ENCODE assay signal across 1 cellular context in the genomic region with DNA sequence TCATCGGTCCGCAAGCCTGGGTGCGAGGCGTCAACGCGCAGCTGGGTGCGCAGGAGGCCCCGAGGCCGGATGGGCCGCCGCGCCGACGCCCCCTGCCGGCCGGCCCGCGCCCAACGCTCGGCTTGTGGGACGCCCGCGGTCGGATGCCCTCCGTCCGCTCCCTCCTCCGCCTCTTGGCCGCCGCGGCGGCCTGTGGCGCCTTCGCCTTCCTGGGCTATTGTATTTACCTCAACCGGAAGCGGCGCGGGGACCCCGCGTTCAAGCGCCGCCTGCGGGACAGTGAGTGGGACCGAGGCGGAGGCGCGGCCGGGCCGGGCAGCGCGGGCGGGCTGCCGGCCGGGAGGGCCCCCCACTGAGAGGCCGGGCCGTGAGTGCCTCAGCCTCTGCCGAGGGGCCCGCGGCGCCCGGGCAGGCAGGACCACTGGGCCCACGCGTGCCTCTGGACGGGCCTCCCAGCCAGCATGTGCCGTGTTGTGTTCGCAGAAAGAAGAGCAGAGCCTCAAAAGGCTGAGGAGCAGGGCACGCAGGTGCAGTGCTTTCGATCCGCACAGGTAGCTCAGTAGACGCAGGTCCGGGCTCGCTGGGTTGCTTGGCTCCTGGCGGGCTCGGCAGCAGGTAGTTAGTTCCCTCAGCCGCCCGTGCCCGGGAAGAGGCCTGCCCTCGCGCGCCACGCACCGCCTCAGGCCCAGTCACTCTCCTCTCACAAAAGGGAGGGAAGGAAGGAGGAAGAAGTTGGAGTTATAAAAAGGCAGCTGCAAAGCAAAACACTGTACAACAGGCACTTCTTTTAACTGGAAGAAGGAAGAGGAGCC.
TF ChIP-seq lines count a peak whose summit lies in the region.

Gene TOMM20L (plus strand): TSS at position 116 of the 812 bp plus-strand sequence. CDS start 28 bp downstream, at position 144.

TF ChIP-seq in GM12878, 131 proteins besides CTCF, POLR2A, EP300 and RAD21 (continued from another document and continues in another):
- TF ChIP-seq CEBPZ (IDR thresholded peaks at IDR 0.05; ENCODE audit: low read depth, low read length) (no peak), YY1 (IDR thresholded peaks at IDR 0.05; ENCODE audit: low read depth, low read length) (peak; percentile 74), HDAC6 (IDR thresholded peaks at IDR 0.05; ENCODE audit: unreplicated experiment) (no peak), MEF2A (IDR thresholded peaks at IDR 0.05; ENCODE audit: insufficient read depth, low read depth, low read length) (no peak), ESRRA (IDR thresholded peaks at IDR 0.05; ENCODE audit: low read length) (no peak), CBX5 (IDR thresholded peaks at IDR 0.05; ENCODE audit: low read depth) (no peak), TCF12 (IDR thresholded peaks at IDR 0.05; ENCODE audit: low read depth, low read length) (0 out of 2 replicates have a peak, but pooled peaks have one; percentile 34), ZNF622 (IDR thresholded peaks at IDR 0.05) (no peak), RUNX3 (IDR thresholded peaks at IDR 0.05; ENCODE audit: low read length) (no peak), SMARCA5 (IDR thresholded peaks at IDR 0.05) (peak; percentile 94), HCFC1 (IDR thresholded peaks at IDR 0.05; ENCODE audit: low read length) (no peak), SP1 (IDR thresholded peaks at IDR 0.05; ENCODE audit: low read depth, low read length) (no peak), EED (IDR thresholded peaks at IDR 0.05; ENCODE audit: low read depth) (no peak), ZBTB11 (CRISPR knock-in tag; IDR thresholded peaks at IDR 0.05) (no peak), IKZF1 (conservative IDR thresholded peaks at IDR 0.05) (peak; percentile 65), NRF1 (conservative IDR thresholded peaks at IDR 0.05; ENCODE audit: low read depth, low read length) (peak; percentile 51), CBX3 (IDR thresholded peaks at IDR 0.05; ENCODE audit: borderline replicate concordance, low read depth) (no peak), ZNF207 (IDR thresholded peaks at IDR 0.05; ENCODE audit: borderline replicate concordance) (peak; percentile 55; the same call in 1 of the 2 replicates), BACH1 (IDR thresholded peaks at IDR 0.05; ENCODE audit: borderline replicate concordance) (0 out of 2 replicates have a peak, but pooled peaks have one; percentile 34), ZNF592 (IDR thresholded peaks at IDR 0.05) (0 out of 2 replicates have a peak, but pooled peaks have one; percentile 24), PKNOX1 (IDR thresholded peaks at IDR 0.05) (no peak), E4F1 (IDR thresholded peaks at IDR 0.05; ENCODE audit: borderline replicate concordance, partially characterized antibody) (no peak)
- TF ChIP-seq, protein P1, sequence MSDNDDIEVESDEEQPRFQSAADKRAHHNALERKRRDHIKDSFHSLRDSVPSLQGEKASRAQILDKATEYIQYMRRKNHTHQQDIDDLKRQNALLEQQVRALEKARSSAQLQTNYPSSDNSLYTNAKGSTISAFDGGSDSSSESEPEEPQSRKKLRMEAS (IDR thresholded peaks at IDR 0.05; ENCODE audit: low read depth, low read length), result peak; percentile 68; the same call in 1 of the 2 replicates
- TF ChIP-seq, protein P2, sequence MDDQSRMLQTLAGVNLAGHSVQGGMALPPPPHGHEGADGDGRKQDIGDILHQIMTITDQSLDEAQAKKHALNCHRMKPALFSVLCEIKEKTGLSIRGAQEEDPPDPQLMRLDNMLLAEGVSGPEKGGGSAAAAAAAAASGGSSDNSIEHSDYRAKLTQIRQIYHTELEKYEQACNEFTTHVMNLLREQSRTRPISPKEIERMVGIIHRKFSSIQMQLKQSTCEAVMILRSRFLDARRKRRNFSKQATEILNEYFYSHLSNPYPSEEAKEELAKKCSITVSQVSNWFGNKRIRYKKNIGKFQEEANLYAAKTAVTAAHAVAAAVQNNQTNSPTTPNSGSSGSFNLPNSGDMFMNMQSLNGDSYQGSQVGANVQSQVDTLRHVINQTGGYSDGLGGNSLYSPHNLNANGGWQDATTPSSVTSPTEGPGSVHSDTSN (IDR thresholded peaks at IDR 0.05; ENCODE audit: insufficient replicate concordance, low read depth, low read length), result no peak
- TF ChIP-seq, protein P3, sequence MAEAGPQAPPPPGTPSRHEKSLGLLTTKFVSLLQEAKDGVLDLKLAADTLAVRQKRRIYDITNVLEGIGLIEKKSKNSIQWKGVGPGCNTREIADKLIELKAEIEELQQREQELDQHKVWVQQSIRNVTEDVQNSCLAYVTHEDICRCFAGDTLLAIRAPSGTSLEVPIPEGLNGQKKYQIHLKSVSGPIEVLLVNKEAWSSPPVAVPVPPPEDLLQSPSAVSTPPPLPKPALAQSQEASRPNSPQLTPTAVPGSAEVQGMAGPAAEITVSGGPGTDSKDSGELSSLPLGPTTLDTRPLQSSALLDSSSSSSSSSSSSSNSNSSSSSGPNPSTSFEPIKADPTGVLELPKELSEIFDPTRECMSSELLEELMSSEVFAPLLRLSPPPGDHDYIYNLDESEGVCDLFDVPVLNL (IDR thresholded peaks at IDR 0.05; ENCODE audit: low read depth, low read length), result no peak
- TF ChIP-seq, protein P4, sequence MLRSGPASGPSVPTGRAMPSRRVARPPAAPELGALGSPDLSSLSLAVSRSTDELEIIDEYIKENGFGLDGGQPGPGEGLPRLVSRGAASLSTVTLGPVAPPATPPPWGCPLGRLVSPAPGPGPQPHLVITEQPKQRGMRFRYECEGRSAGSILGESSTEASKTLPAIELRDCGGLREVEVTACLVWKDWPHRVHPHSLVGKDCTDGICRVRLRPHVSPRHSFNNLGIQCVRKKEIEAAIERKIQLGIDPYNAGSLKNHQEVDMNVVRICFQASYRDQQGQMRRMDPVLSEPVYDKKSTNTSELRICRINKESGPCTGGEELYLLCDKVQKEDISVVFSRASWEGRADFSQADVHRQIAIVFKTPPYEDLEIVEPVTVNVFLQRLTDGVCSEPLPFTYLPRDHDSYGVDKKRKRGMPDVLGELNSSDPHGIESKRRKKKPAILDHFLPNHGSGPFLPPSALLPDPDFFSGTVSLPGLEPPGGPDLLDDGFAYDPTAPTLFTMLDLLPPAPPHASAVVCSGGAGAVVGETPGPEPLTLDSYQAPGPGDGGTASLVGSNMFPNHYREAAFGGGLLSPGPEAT (IDR thresholded peaks at IDR 0.05; ENCODE audit: low read depth), result no peak
